ENCODE assay signal across 28 cellular contexts in the genomic region with DNA sequence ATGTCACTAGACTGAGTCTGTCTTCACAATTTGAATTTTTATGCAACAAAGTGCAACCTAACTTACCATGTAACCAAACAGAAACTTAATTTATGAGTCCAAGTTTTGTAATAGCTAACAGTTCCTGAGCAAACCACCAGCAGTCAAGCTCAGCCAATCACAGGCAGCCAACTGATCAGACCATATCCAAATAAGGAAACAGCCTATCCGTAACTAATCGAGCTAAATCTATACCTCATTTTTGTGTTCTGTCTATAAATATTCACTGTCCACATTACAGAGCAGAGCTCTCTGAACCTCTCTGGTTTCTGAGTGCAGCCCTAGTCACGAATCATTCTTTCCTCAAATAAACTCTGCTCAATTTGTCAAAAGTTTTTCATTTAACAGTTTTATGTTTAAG.
"Had no signal": no experiment of that assay in that cellular context is flagged by ENCODE, and none has a peak within 500 bp of the region (broad histone marks: within the 10 kb centered on the region; RNA-seq: fewer than 3 reads in every experiment).

No MANE protein-coding gene starts in this region.

- H3K36me3 ChIP-seq: adrenal gland, ascending aorta, breast epithelium, cardiac muscle cell, colonic mucosa, esophagus squamous epithelium, gastroesophageal sphincter, heart right ventricle had no signal

- H3K27ac ChIP-seq: adrenal gland, ascending aorta, breast epithelium, cardiac muscle cell, colonic mucosa, epithelial cell of prostate, esophagus squamous epithelium, gastroesophageal sphincter, heart right ventricle had no signal

- H3K27me3 ChIP-seq: adrenal gland, ascending aorta, breast epithelium, cardiac muscle cell, colonic mucosa, esophagus squamous epithelium, gastroesophageal sphincter, heart right ventricle had no signal

- H3K9me3 ChIP-seq: adrenal gland, ascending aorta, breast epithelium, colonic mucosa, esophagus squamous epithelium, gastroesophageal sphincter had no signal

- DNase-seq: activated CD4-positive, alpha-beta memory T cell treated with anti-CD3 and anti-CD28 coated beads for 36 hours; activated CD4-positive, alpha-beta T cell treated with anti-CD3 and anti-CD28 coated beads for 36 hours; activated CD4-positive, alpha-beta T cell treated with anti-CD3 and anti-CD28 coated beads, Interleukin-2, amount 10 ng/mL, durations not matched to agents 24 days and 14 days; activated CD4-positive, CD25-positive, alpha-beta regulatory T cell; activated CD4-positive, CD25-positive, alpha-beta regulatory T cell treated with anti-CD3 and anti-CD28 coated beads, Interleukin-2, amount 50 U/mL, for 72 hours; activated CD8-positive, alpha-beta memory T cell treated with anti-CD3 and anti-CD28 coated beads, Interleukin-2, amount 10 ng/mL, durations not matched to agents 7 days and 5 days; activated CD8-positive, alpha-beta memory T cell treated with anti-CD3 and anti-CD28 coated beads, Interleukin-2, amount 50 U/mL, for 4 hours; activated CD8-positive, alpha-beta T cell treated with anti-CD3 and anti-CD28 coated beads, Interleukin-2, amount 10 ng/mL, durations not matched to agents 7 days and 5 days; activated effector memory CD4-positive, alpha-beta T cell treated with anti-CD3 and anti-CD28 coated beads, Interleukin-2, amount 50 U/mL, for 16 hours; activated naive CD4-positive, alpha-beta T cell treated with anti-CD3 and anti-CD28 coated beads for 36 hours; activated naive CD8-positive, alpha-beta T cell treated with anti-CD3 and anti-CD28 coated beads for 36 hours; activated naive CD8-positive, alpha-beta T cell treated with anti-CD3 and anti-CD28 coated beads, Interleukin-2, amount 50 U/mL, for 24 hours; activated T-cell treated with anti-CD3 and anti-CD28 coated beads, Interleukin-2, amount 50 U/mL, for 1 hour; activated T-cell treated with anti-CD3 and anti-CD28 coated beads, Interleukin-2, amount 50 U/mL, for 48 hours; adrenal gland; central memory CD4-positive, alpha-beta T cell; cerebellar nuclear complex; colonic mucosa; effector CD8-positive, alpha-beta T cell; esophagus squamous epithelium; foreskin melanocyte; heart right ventricle; T-helper 2 cell had no signal

- H3K4me1 ChIP-seq: adrenal gland, ascending aorta, breast epithelium, colonic mucosa, esophagus squamous epithelium, gastroesophageal sphincter, heart right ventricle had no signal

- H3K4me3 ChIP-seq: adrenal gland, ascending aorta, breast epithelium, cardiac muscle cell, colonic mucosa, esophagus squamous epithelium, gastroesophageal sphincter, heart right ventricle had no signal
